9 cellular contexts compared by ENCODE assay signal in genomic region chr22:46084943-46085830, GRCh38.
DNase-seq lines count a peak whose midpoint lies in the region; ATAC-seq and TF ChIP-seq lines count a peak whose summit lies in the region.
"Had no signal": no experiment of that assay in that cellular context is flagged by ENCODE, and none has a peak within 500 bp of the region (broad histone marks: within the 10 kb centered on the region; RNA-seq: fewer than 3 reads in every experiment).

No MANE protein-coding gene starts in this region.

- peak overlapping the region; percentile 99 for H3K4me2 ChIP-seq in skeletal muscle satellite cell (ENCODE audit: low read length)
- H3K4me2 ChIP-seq in MM.1S (ENCODE audit: low read depth, low read length), result no peak overlapping the region

- H3K9ac ChIP-seq in skeletal muscle satellite cell (ENCODE audit: low read depth, low read length), result peak overlapping the region; percentile 99
- no peak overlapping the region for H3K9ac ChIP-seq in MM.1S (ENCODE audit: low read length)

- peaks cover 97% of the 10 kb centered on the region for H3K36me3 ChIP-seq in skeletal muscle satellite cell (ENCODE audit: insufficient read depth, low read length)
- H3K36me3 ChIP-seq in MM.1S (replicated peaks; ENCODE audit: insufficient read depth, low read length), result no peaks in the 10 kb centered on the region

- in situ Hi-C loops in ACHN (cut with HindIII; ENCODE audit: low pct_ligation_motif_present, low pct_unique_long_range_greater_than_20kb, low sequenced_read_pairs), result no loop called here

- H3K27ac ChIP-seq in VCaP (peak overlapping the region; percentile 93), MM.1S (ENCODE audit: low read length) (no peak overlapping the region)

- H3K27me3 ChIP-seq in skeletal muscle satellite cell (ENCODE audit: control insufficient read depth, insufficient read depth, low read length) (no peaks in the 10 kb centered on the region), MM.1S (replicated peaks; ENCODE audit: insufficient read depth, low read length) (no peaks in the 10 kb centered on the region)

- no peaks in the 10 kb centered on the region for H3K9me2 ChIP-seq in MM.1S (replicated peaks; ENCODE audit: insufficient read depth, low read length)

- no peak for TF ChIP-seq CTCF in VCaP (conservative IDR thresholded peaks at IDR 0.05)
- TF ChIP-seq CTCF in MM.1S (IDR thresholded peaks at IDR 0.05; ENCODE audit: low read length), result no peak

- H3K79me2 ChIP-seq in MM.1S (ENCODE audit: low read length), result no peaks in the 10 kb centered on the region

- intact Hi-C loops in cardiac septum (cut with DNase I), result loop anchor here (5.0 kb wide), 2 partner anchors 33 to 78 kb away; no protein-coding TSS in a partner anchor

- H3F3A ChIP-seq in MM.1S (ENCODE audit: insufficient read depth, low read length), result no peaks in the 10 kb centered on the region

- H3K4me3 ChIP-seq in skeletal muscle satellite cell (ENCODE audit: low read length) (peak overlapping the region; percentile 98), MM.1S (ENCODE audit: low read length) (no peak overlapping the region)
- H3K4me3 ChIP-seq: GM12878 had no signal

- no peak overlapping the region for H2AFZ ChIP-seq in MM.1S (ENCODE audit: low read length)

- H3K4me1 ChIP-seq in skeletal muscle satellite cell (ENCODE audit: control insufficient read depth, insufficient read depth, low read length), result peaks cover 59% of the 10 kb centered on the region
- no peaks in the 10 kb centered on the region for H3K4me1 ChIP-seq in MM.1S (ENCODE audit: low read length)

- no peak for ATAC-seq in HG02571 (IDR thresholded peaks at IDR 0.05; ENCODE audit: unreplicated experiment)
- ATAC-seq: GM12878 had no signal

- no peaks in the 10 kb centered on the region for H3K9me3 ChIP-seq in skeletal muscle satellite cell (replicated peaks; ENCODE audit: low read length)
- H3K9me3 ChIP-seq in MM.1S (replicated peaks; ENCODE audit: insufficient read depth, low read length), result no peaks in the 10 kb centered on the region

- DNase-seq in ELR (ENCODE audit: low read depth), result peak; percentile 62
- DNase-seq in cardiac septum (ENCODE audit: low spot score), result peak; percentile 92
- no peak for DNase-seq in ACHN
- no peak for DNase-seq in NCI-H526 (lab: John Stamatoyannopoulos, UW)
- no peak for DNase-seq in MM.1S

- H4K20me1 ChIP-seq in MM.1S (ENCODE audit: insufficient read depth, low read length), result no peaks in the 10 kb centered on the region

Comparison
In these comparisons a context has a peak if more than half of its experiments do, and no peak if none do; other contexts are left out.
1. DNase-seq: peak in ELR (single experiment) and cardiac septum (single experiment); none in ACHN (single experiment), NCI-H526 (0 of 2) and MM.1S (single experiment).